Comparison of ENCODE assay signal across 8 cellular contexts in the genomic region with DNA sequence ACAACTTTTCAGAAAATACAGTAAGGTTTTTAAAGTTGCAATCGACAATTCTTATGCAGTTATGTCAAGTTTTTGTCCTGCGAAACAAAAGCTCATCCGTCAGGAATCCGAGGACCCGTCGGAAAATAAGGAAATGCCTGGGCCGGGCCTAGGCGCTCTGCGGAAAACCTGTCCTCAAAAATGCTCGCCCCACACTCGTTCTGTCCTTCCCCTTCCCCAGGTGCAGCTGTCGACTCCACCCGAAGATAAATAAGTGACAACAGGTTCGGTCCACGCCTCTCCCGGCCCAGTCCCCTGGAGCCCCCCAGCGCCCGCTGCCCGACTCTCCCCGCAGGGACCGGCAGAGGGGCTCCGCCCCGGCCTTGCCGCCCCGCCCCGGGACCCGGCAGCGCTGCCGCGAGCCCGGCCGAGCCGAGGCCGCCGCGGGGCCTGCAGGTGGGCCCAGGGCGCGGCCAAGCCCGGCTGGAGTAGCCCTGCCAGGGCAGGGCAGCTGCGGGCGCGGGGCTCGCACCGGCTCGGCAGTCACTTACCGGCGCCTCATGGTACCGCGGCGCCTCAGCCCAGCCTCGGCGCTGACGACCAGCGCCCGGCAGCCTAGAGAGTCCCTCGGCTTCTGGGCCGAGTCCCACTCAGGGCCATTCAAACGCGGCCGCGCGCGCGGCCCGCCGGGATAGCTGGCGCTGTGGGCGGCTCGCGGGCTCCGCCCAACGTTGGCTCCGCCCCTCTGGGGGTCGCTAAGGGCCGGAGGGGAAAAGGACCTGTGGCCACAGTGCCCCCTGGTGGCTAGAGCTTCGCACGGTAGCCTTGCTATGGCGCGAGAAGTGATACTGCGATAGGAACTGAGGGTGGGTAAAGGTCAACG. TPM values are rescaled to one million over a fixed set of nuclear protein-coding genes. Genes with fewer than 3 reads are reported as not detected.
A peak's percentile ranks its signal among the peaks of the same experiment; 100 is the strongest.
DNase-seq lines count a peak whose midpoint lies in the region; ATAC-seq and FAIRE-seq lines count a peak whose summit lies in the region.

A gene with protein sequence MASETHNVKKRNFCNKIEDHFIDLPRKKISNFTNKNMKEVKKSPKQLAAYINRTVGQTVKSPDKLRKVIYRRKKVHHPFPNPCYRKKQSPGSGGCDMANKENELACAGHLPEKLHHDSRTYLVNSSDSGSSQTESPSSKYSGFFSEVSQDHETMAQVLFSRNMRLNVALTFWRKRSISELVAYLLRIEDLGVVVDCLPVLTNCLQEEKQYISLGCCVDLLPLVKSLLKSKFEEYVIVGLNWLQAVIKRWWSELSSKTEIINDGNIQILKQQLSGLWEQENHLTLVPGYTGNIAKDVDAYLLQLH (minus strand): TSS at position 676 of the 862 bp plus-strand sequence. CDS start 46,420 bp downstream, outside the sequence.

- peaks cover 0 to 4% of the 10 kb centered on the region in 2 donors for H3K36me3 Mint-ChIP-seq in activated T-cell treated with anti-CD3 and anti-CD28 coated beads, Interleukin-2, amount 50 U/mL, for 72 hours (ENCODE audit: insufficient read depth in 2 of 2)
- peaks cover 0 to 11% (median 6%) of the 10 kb centered on the region in 5 donors for H3K36me3 Mint-ChIP-seq in naive thymus-derived CD4-positive, alpha-beta T cell
- peaks cover 8 to 10% of the 10 kb centered on the region in 2 donors for H3K36me3 Mint-ChIP-seq in stimulated activated naive B cell treated with anti-CD40 and anti-IgM and Interleukin-4, amounts not matched to agents 10 μg/mL and 1 μg/mL and 100 μg/mL, for 72 hours

- H3K9ac ChIP-seq in Karpas-422 (ENCODE audit: low read length): peak within 1 kb of the TSS; percentile 77

- DNase-seq in EH (ENCODE audit: low read depth) (peak; percentile 92), Karpas-422 (peak; percentile 99), RCC 7860 (ENCODE audit: low spot score) (peak; percentile 79), fibroblast of gingiva (ENCODE audit: low read depth) (peak; percentile 89)
- DNase-seq in activated T-cell treated with anti-CD3 and anti-CD28 coated beads, Interleukin-2, amount 50 U/mL, for 72 hours: peak; percentile 98
- DNase-seq in naive thymus-derived CD4-positive, alpha-beta T cell: peak; percentile 81 to 98 (median 89)
- peak; percentile 92 for DNase-seq in stimulated activated naive B cell treated with anti-CD40 and anti-IgM and Interleukin-4, amounts not matched to agents 10 μg/mL and 1 μg/mL and 100 μg/mL, for 72 hours

- H3K27me3 ChIP-seq in Karpas-422 (ENCODE audit: low read length): no peaks in the 10 kb centered on the region
- H3K27me3 ChIP-seq in naive thymus-derived CD4-positive, alpha-beta T cell (ENCODE audit: control insufficient read depth in 2 of 2, insufficient read depth in 2 of 2, low read length in 2 of 2): no peaks in the 10 kb centered on the region

- peaks cover 15% of the 10 kb centered on the region for H3K4me1 ChIP-seq in Karpas-422 (ENCODE audit: low read length)
- peaks cover 0 to 5% of the 10 kb centered on the region in 2 donors for H3K4me1 ChIP-seq in naive thymus-derived CD4-positive, alpha-beta T cell (ENCODE audit: control insufficient read depth in 2 of 2, insufficient read depth in 2 of 2, low read length in 2 of 2)

- FAIRE-seq in RCC 7860 (lab: Jason Lieb, UNC): peak; percentile 37

- peaks cover 8% of the 10 kb centered on the region; the same call in 1 of the 2 replicates for H3K36me3 ChIP-seq in Karpas-422 (ENCODE audit: insufficient read depth, low read length)
- H3K36me3 ChIP-seq in naive thymus-derived CD4-positive, alpha-beta T cell (ENCODE audit: control insufficient read depth in 2 of 3, insufficient read depth in 3 of 3, low read length in 3 of 3): no peaks in the 10 kb centered on the region

- H3K27me3 Mint-ChIP-seq in activated T-cell treated with anti-CD3 and anti-CD28 coated beads, Interleukin-2, amount 50 U/mL, for 72 hours (ENCODE audit: low read depth): peaks cover 6% of the 10 kb centered on the region
- H3K27me3 Mint-ChIP-seq in naive thymus-derived CD4-positive, alpha-beta T cell: peaks cover 0 to 4% (median 0%) of the 10 kb centered on the region in 5 donors
- H3K27me3 Mint-ChIP-seq in stimulated activated naive B cell treated with anti-CD40 and anti-IgM and Interleukin-4, amounts not matched to agents 10 μg/mL and 1 μg/mL and 100 μg/mL, for 72 hours: peaks cover 6 to 11% of the 10 kb centered on the region in 2 donors

- CTCF ChIA-PET in naive thymus-derived CD4-positive, alpha-beta T cell (lab: Charles Lee): interaction anchor here (0.5 to 7.7 kb wide), 9 partner anchors 89 to 375 kb away, joined by 3 to 59 read pairs (median 3); no protein-coding TSS in a partner anchor

- H3K4me3 Mint-ChIP-seq in activated T-cell treated with anti-CD3 and anti-CD28 coated beads, Interleukin-2, amount 50 U/mL, for 72 hours: peak within 1 kb of the TSS; percentile 82 to 86
- H3K4me3 Mint-ChIP-seq in naive thymus-derived CD4-positive, alpha-beta T cell: peak within 1 kb of the TSS; percentile 84 to 94 (median 91)
- H3K4me3 Mint-ChIP-seq in stimulated activated naive B cell treated with anti-CD40 and anti-IgM and Interleukin-4, amounts not matched to agents 10 μg/mL and 1 μg/mL and 100 μg/mL, for 72 hours: peak within 1 kb of the TSS; percentile 84 to 87

- peak within 1 kb of the TSS; percentile 90 for H3K4me3 ChIP-seq in Karpas-422 (ENCODE audit: low read length)
- H3K4me3 ChIP-seq in naive thymus-derived CD4-positive, alpha-beta T cell (ENCODE audit: low read length): peak within 1 kb of the TSS; percentile 69

- H3K9me3 ChIP-seq in Karpas-422 (ENCODE audit: low read length): no peaks in the 10 kb centered on the region
- H3K9me3 ChIP-seq in naive thymus-derived CD4-positive, alpha-beta T cell (ENCODE audit: control insufficient read depth in 2 of 3, low read length in 3 of 3): no peaks in the 10 kb centered on the region

- H4K20me1 ChIP-seq in Karpas-422 (ENCODE audit: insufficient read depth, low read depth, low read length): peaks cover 6% of the 10 kb centered on the region; the same call in 1 of the 2 replicates

- H3K79me2 ChIP-seq in Karpas-422 (ENCODE audit: low read length): peaks cover 48% of the 10 kb centered on the region

- peak; percentile 95 for ATAC-seq in GM21825 (IDR thresholded peaks at IDR 0.05; ENCODE audit: unreplicated experiment)
- ATAC-seq in activated T-cell treated with anti-CD3 and anti-CD28 coated beads, Interleukin-2, amount 50 U/mL, for 72 hours (replicated peaks in 1 of 2): peak; percentile 88 to 95
- ATAC-seq in naive thymus-derived CD4-positive, alpha-beta T cell: peak; percentile 100
- ATAC-seq in stimulated activated naive B cell treated with anti-CD40 and anti-IgM and Interleukin-4, amounts not matched to agents 10 μg/mL and 1 μg/mL and 100 μg/mL, for 72 hours (replicated peaks): peak; percentile 94 to 96

- H3K4me2 ChIP-seq in Karpas-422 (ENCODE audit: low read depth, low read length, poor library complexity, severe bottlenecking): peak within 1 kb of the TSS; percentile 99

- intact Hi-C loops in naive thymus-derived CD4-positive, alpha-beta T cell (cut with micrococcal nuclease): loop anchor here (1.0 to 10.0 kb wide), 12 partner anchors 15 to 1338 kb away; a partner anchor contains a TSS

- H3K9me2 ChIP-seq in Karpas-422 (replicated peaks; ENCODE audit: insufficient read depth, low read length): no peaks in the 10 kb centered on the region

- peaks cover 50% of the 10 kb centered on the region for H3K4me1 Mint-ChIP-seq in activated T-cell treated with anti-CD3 and anti-CD28 coated beads, Interleukin-2, amount 50 U/mL, for 72 hours (ENCODE audit: low read depth)
- H3K4me1 Mint-ChIP-seq in naive thymus-derived CD4-positive, alpha-beta T cell: peaks cover 8 to 33% (median 25%) of the 10 kb centered on the region in 7 donors
- peaks cover 9 to 33% of the 10 kb centered on the region in 2 donors for H3K4me1 Mint-ChIP-seq in stimulated activated naive B cell treated with anti-CD40 and anti-IgM and Interleukin-4, amounts not matched to agents 10 μg/mL and 1 μg/mL and 100 μg/mL, for 72 hours

- H3K9me3 Mint-ChIP-seq in activated T-cell treated with anti-CD3 and anti-CD28 coated beads, Interleukin-2, amount 50 U/mL, for 72 hours: no peaks in the 10 kb centered on the region
- H3K9me3 Mint-ChIP-seq in naive thymus-derived CD4-positive, alpha-beta T cell: no peaks in the 10 kb centered on the region
- H3K9me3 Mint-ChIP-seq in stimulated activated naive B cell treated with anti-CD40 and anti-IgM and Interleukin-4, amounts not matched to agents 10 μg/mL and 1 μg/mL and 100 μg/mL, for 72 hours: no peaks in the 10 kb centered on the region

- peak within 1 kb of the TSS; percentile 71 for H3K27ac Mint-ChIP-seq in activated T-cell treated with anti-CD3 and anti-CD28 coated beads, Interleukin-2, amount 50 U/mL, for 72 hours
- H3K27ac Mint-ChIP-seq in naive thymus-derived CD4-positive, alpha-beta T cell: peak within 1 kb of the TSS; percentile 28 to 93 (median 84)
- peak within 1 kb of the TSS; percentile 82 for H3K27ac Mint-ChIP-seq in stimulated activated naive B cell treated with anti-CD40 and anti-IgM and Interleukin-4, amounts not matched to agents 10 μg/mL and 1 μg/mL and 100 μg/mL, for 72 hours

- peak within 1 kb of the TSS; percentile 54 for H3K27ac ChIP-seq in Karpas-422 (ENCODE audit: low read length)
- H3K27ac ChIP-seq in naive thymus-derived CD4-positive, alpha-beta T cell (ENCODE audit: low read depth, low read length): peak within 1 kb of the TSS; percentile 77

- peak within 1 kb of the TSS; percentile 11; the same call in 1 of the 2 replicates for H2AFZ ChIP-seq in Karpas-422 (ENCODE audit: low read length)

- POLR2A ChIA-PET in naive thymus-derived CD4-positive, alpha-beta T cell (lab: Charles Lee): interaction anchor here (0.6 to 2.5 kb wide), 9 partner anchors 15 to 779 kb away, joined by 3 to 8 read pairs (median 7); a partner anchor contains a TSS

RNA-seq across cellular contexts. Expression of the gene that starts here (rescaled TPM):
- 29.0 and 61.3 TPM in 2 replicates for total RNA-seq in Karpas-422 (2014; rRNA removed; shearing (Covaris generic); ENCODE audit: low replicate concordance)
- 10 to 100 TPM; 39.2 to 41.3 TPM for total RNA-seq in activated T-cell treated with anti-CD3 and anti-CD28 coated beads, Interleukin-2, amount 50 U/mL, for 72 hours
- 10 to 100 TPM; 21.8 to 40.3 (median 33.0) TPM for total RNA-seq in naive thymus-derived CD4-positive, alpha-beta T cell
- polyA plus RNA-seq in naive thymus-derived CD4-positive, alpha-beta T cell: 10 to 100 TPM; 32.9 to 41.1 TPM

Comparison
In these comparisons a context has a peak if more than half of its experiments do, and no peak if none do; other contexts are left out.
1. Peak in every context shown above with its lines: DNase-seq, ATAC-seq, H3K4me3 ChIP-seq and H3K27ac ChIP-seq.